9 cellular contexts compared by ENCODE assay signal in genomic region chr4:48445704-48446103, GRCh38. TPM values are rescaled to one million over a fixed set of nuclear protein-coding genes. Genes with fewer than 3 reads are reported as not detected.
DNase-seq lines count a peak whose midpoint lies in the region; ATAC-seq and TF ChIP-seq lines count a peak whose summit lies in the region.
"Had no signal": no experiment of that assay in that cellular context is flagged by ENCODE, and none has a peak within 500 bp of the region (broad histone marks: within the 10 kb centered on the region; RNA-seq: fewer than 3 reads in every experiment).

No MANE protein-coding gene starts in this region.

- H3K4me3 Mint-ChIP-seq in activated T-helper 17 cell treated with anti-CD3 and anti-CD28 coated beads, Interleukin-2, amount 50 U/mL, for 72 hours, result no peak overlapping the region
- H3K4me3 Mint-ChIP-seq: activated T-helper 1 cell treated with anti-CD3 and anti-CD28 coated beads, Interleukin-12 subunit alpha, Interleukin-12 subunit beta, Interleukin-2, Interleukin-4 antibody, amounts not matched to agents 30 ng/mL and 10 ng/mL and 1 ng/mL, durations not matched to agents 14 hours and 24 hours and 36 hours had no signal

- H3K9me2 ChIP-seq in hepatocyte (replicated peaks; ENCODE audit: insufficient read depth), result no peaks in the 10 kb centered on the region

- H3K4me3 ChIP-seq in hepatocyte, result no peak overlapping the region
- H3K4me3 ChIP-seq in WERI-Rb-1 (ENCODE audit: low read depth, low read length), result no peak overlapping the region

- H3K36me3 ChIP-seq in hepatocyte (replicated peaks; ENCODE audit: insufficient read depth, low read depth) (no peaks in the 10 kb centered on the region), WERI-Rb-1 (no peaks in the 10 kb centered on the region)

- H3K36me3 Mint-ChIP-seq in activated T-helper 17 cell treated with anti-CD3 and anti-CD28 coated beads, Interleukin-2, amount 50 U/mL, for 72 hours (ENCODE audit: low read depth), result no peaks in the 10 kb centered on the region

- no peaks in the 10 kb centered on the region for H3K9me3 ChIP-seq in hepatocyte (ENCODE audit: low read depth)
- no peaks in the 10 kb centered on the region for H3K9me3 ChIP-seq in WERI-Rb-1 (ENCODE audit: severe bottlenecking)

- H3K79me2 ChIP-seq in hepatocyte, result no peaks in the 10 kb centered on the region

- no peaks in the 10 kb centered on the region for H3K9me3 Mint-ChIP-seq in activated T-helper 17 cell treated with anti-CD3 and anti-CD28 coated beads, Interleukin-2, amount 50 U/mL, for 72 hours
- H3K9me3 Mint-ChIP-seq: activated T-helper 1 cell treated with anti-CD3 and anti-CD28 coated beads, Interleukin-12 subunit alpha, Interleukin-12 subunit beta, Interleukin-2, Interleukin-4 antibody, amounts not matched to agents 30 ng/mL and 10 ng/mL and 1 ng/mL, durations not matched to agents 14 hours and 24 hours and 36 hours had no signal

- H3K4me1 ChIP-seq in hepatocyte (ENCODE audit: insufficient read depth), result no peaks in the 10 kb centered on the region

- no peak for ATAC-seq in activated T-helper 17 cell treated with anti-CD3 and anti-CD28 coated beads, Interleukin-2, amount 50 U/mL, for 72 hours (replicated peaks)
- no peak for ATAC-seq in GM19397 (IDR thresholded peaks at IDR 0.05; ENCODE audit: unreplicated experiment)
- ATAC-seq in GM18861 (IDR thresholded peaks at IDR 0.05; ENCODE audit: unreplicated experiment), result no peak

- DNase-seq in GM10248 (ENCODE audit: extremely low spot score) (no peak), SK-MEL-5 (ENCODE audit: low read depth, low spot score) (peak; percentile 39), hepatocyte (ENCODE audit: low spot score) (peak; percentile 30), WERI-Rb-1 (no peak)

- peak; percentile 78 for TF ChIP-seq CTCF in 22Rv1 (IDR thresholded peaks at IDR 0.05)
- peak; percentile 49 for TF ChIP-seq CTCF in GM10248 (IDR thresholded peaks at IDR 0.05; ENCODE audit: control extremely low read depth, extremely low read depth, low read depth, missing control alignments)
- peak; percentile 69 for TF ChIP-seq CTCF in hepatocyte (IDR thresholded peaks at IDR 0.05; ENCODE audit: poor library complexity)
- no peak for TF ChIP-seq CTCF in WERI-Rb-1 (IDR thresholded peaks at IDR 0.05; ENCODE audit: low read depth, low read length)

- H3K27ac ChIP-seq in 22Rv1, result no peak overlapping the region
- no peak overlapping the region for H3K27ac ChIP-seq in hepatocyte
- H3K27ac ChIP-seq in WERI-Rb-1, result no peak overlapping the region

- in situ Hi-C loops in SK-MEL-5 (cut with HindIII; ENCODE audit: low pct_unique_long_range_greater_than_20kb, low sequenced_read_pairs), result no loop called here

- no peaks in the 10 kb centered on the region for H4K20me1 ChIP-seq in hepatocyte (ENCODE audit: insufficient read depth, poor library complexity, severe bottlenecking)

- H3K27ac Mint-ChIP-seq in activated T-helper 17 cell treated with anti-CD3 and anti-CD28 coated beads, Interleukin-2, amount 50 U/mL, for 72 hours, result no peak overlapping the region
- H3K27ac Mint-ChIP-seq: activated T-helper 1 cell treated with anti-CD3 and anti-CD28 coated beads, Interleukin-12 subunit alpha, Interleukin-12 subunit beta, Interleukin-2, Interleukin-4 antibody, amounts not matched to agents 30 ng/mL and 10 ng/mL and 1 ng/mL, durations not matched to agents 14 hours and 24 hours and 36 hours had no signal

- CTCF ChIA-PET in GM10248 (lab: Yijun Ruan, JAX), result interaction anchor here (0.8 to 1.9 kb wide), 9 partner anchors 10 to 151 kb away, joined by 3 to 7 read pairs (median 3); partner anchors contain the start of gene SLC10A4

- no peaks in the 10 kb centered on the region for H3K4me1 Mint-ChIP-seq in activated T-helper 17 cell treated with anti-CD3 and anti-CD28 coated beads, Interleukin-2, amount 50 U/mL, for 72 hours

- POLR2A ChIA-PET in GM10248 (lab: Yijun Ruan, JAX), result no interaction called here

- H2AFZ ChIP-seq in hepatocyte, result no peak overlapping the region

- H3K27me3 Mint-ChIP-seq in activated T-helper 17 cell treated with anti-CD3 and anti-CD28 coated beads, Interleukin-2, amount 50 U/mL, for 72 hours, result peaks cover 7% of the 10 kb centered on the region

- WGBS in hepatocyte (ENCODE audit: low lambda C conversion rate, missing lambda C conversion rate), result 31% methylated on average over 3 of the region's 3 CpGs

- no peak overlapping the region for H3K4me2 ChIP-seq in hepatocyte

- H3K27me3 ChIP-seq in hepatocyte (no peaks in the 10 kb centered on the region), WERI-Rb-1 (ENCODE audit: insufficient read depth, low read depth, severe bottlenecking) (no peaks in the 10 kb centered on the region)

RNA-seq across cellular contexts. Expression of gene SLC10A4, which starts 37.4 kb away (rescaled TPM):
- 0.32 TPM in 1 of 2 replicates, not detected in the other for total RNA-seq in SK-MEL-5 (2014; rRNA removed; shearing (Covaris generic))
- polyA plus RNA-seq in SK-MEL-5 (2015; cell fraction: cytosol; rRNA removed), result 0.08 and 0.13 TPM in 2 replicates
- polyA plus RNA-seq in SK-MEL-5 (2015; cell fraction: nucleus; rRNA removed), result not detected in 2 replicates
- 0.23 and 0.36 TPM in 2 replicates for total RNA-seq in hepatocyte
- 0.36 and 0.39 TPM in 2 replicates for polyA plus RNA-seq in hepatocyte
- not detected for total RNA-seq in activated T-helper 17 cell treated with anti-CD3 and anti-CD28 coated beads, Interleukin-2, amount 50 U/mL, for 72 hours

RNA-seq across cellular contexts. Expression of gene ZAR1, which starts 44.3 kb away (rescaled TPM):
- not detected in 2 replicates for total RNA-seq in SK-MEL-5 (2014; rRNA removed; shearing (Covaris generic))
- not detected in 2 replicates for polyA plus RNA-seq in SK-MEL-5 (2015; cell fraction: cytosol; rRNA removed)
- not detected in 2 replicates for polyA plus RNA-seq in SK-MEL-5 (2015; cell fraction: nucleus; rRNA removed)
- total RNA-seq in hepatocyte, result not detected in 2 replicates
- 0.49 TPM in 1 of 2 replicates, not detected in the other for polyA plus RNA-seq in hepatocyte
- not detected for total RNA-seq in activated T-helper 17 cell treated with anti-CD3 and anti-CD28 coated beads, Interleukin-2, amount 50 U/mL, for 72 hours
- total RNA-seq: activated T-helper 1 cell treated with anti-CD3 and anti-CD28 coated beads, Interleukin-12 subunit alpha, Interleukin-12 subunit beta, Interleukin-2, Interleukin-4 antibody, amounts not matched to agents 30 ng/mL and 10 ng/mL and 1 ng/mL, durations not matched to agents 14 hours and 24 hours and 36 hours had no signal

Comparison
In these comparisons a context has a peak if more than half of its experiments do, and no peak if none do; other contexts are left out.
1. DNase-seq: peak in SK-MEL-5 (single experiment) and hepatocyte (single experiment); none in GM10248 (single experiment) and WERI-Rb-1 (single experiment).